Comparison of ENCODE assay signal across 11 cellular contexts in genomic region chr14:56216631-56217379, GRCh38.
DNase-seq lines count a peak whose midpoint lies in the region; ATAC-seq, FAIRE-seq and TF ChIP-seq lines count a peak whose summit lies in the region.
"Had no signal": no experiment of that assay in that cellular context is flagged by ENCODE, and none has a peak within 500 bp of the region (broad histone marks: within the 10 kb centered on the region; RNA-seq: fewer than 3 reads in every experiment).

No MANE protein-coding gene starts in this region.

- FAIRE-seq in urothelium cell line (lab: Jason Lieb, UNC): peak; percentile 13
- FAIRE-seq: H54 had no signal

- DNase-seq in Right ventricle myocardium superior (peak; percentile 84), right atrium auricular region (ENCODE audit: low spot score) (no peak), RPMI7951 (ENCODE audit: low read depth) (peak; percentile 22), heart right ventricle (peak; percentile 60 to 62), urothelium cell line (ENCODE audit: low spot score) (peak; percentile 30), GM13977 (ENCODE audit: low spot score) (no peak), GM20000 (ENCODE audit: low spot score) (no peak)
- DNase-seq: naive B cell had no signal

- ATAC-seq in Right ventricle myocardium superior (ENCODE audit: poor library complexity): peak; percentile 70
- ATAC-seq in heart right ventricle: peak in 4 of 8 donors; percentile 20 to 63 (median 35)
- ATAC-seq in GM21786 (IDR thresholded peaks at IDR 0.05; ENCODE audit: unreplicated experiment): no peak
- ATAC-seq: SK-N-SH treated with all-trans-retinoic acid at 6 μM for 48 hours had no signal

- no peaks in the 10 kb centered on the region for H3K36me3 ChIP-seq in right atrium auricular region
- no peaks in the 10 kb centered on the region for H3K36me3 ChIP-seq in heart right ventricle

- peaks cover 0 to 44% of the 10 kb centered on the region in 2 donors for H3K4me1 ChIP-seq in right atrium auricular region
- peaks cover 11 to 69% (median 52%) of the 10 kb centered on the region in 9 donors for H3K4me1 ChIP-seq in heart right ventricle

- H3K27me3 ChIP-seq in right atrium auricular region: no peaks in the 10 kb centered on the region
- no peaks in the 10 kb centered on the region for H3K27me3 ChIP-seq in heart right ventricle

- in situ Hi-C loops in GM13977 (cut with MboI; ENCODE audit: low pct_unique_long_range_greater_than_20kb, low sequenced_read_pairs, unreplicated experiment): no loop called here

- H3K27ac ChIP-seq in right atrium auricular region (no peak overlapping the region), heart right ventricle (peak overlapping the region in 2 of 10 donors; percentile 11 to 16)

- WGBS in heart right ventricle, 2 donors: 26 to 46% methylated on average over 5 of the region's 5 CpGs

- H3K4me3 ChIP-seq in right atrium auricular region (no peak overlapping the region), heart right ventricle (no peak overlapping the region)

- TF ChIP-seq CTCF in right atrium auricular region (IDR thresholded peaks at IDR 0.05): no peak
- no peak for TF ChIP-seq CTCF in heart right ventricle (IDR thresholded peaks at IDR 0.05)
- no peak for TF ChIP-seq CTCF in GM13977 (IDR thresholded peaks at IDR 0.05; ENCODE audit: extremely low read depth, insufficient read depth, missing control alignments)
- no peak for TF ChIP-seq CTCF in GM20000 (IDR thresholded peaks at IDR 0.05; ENCODE audit: extremely low read depth, missing control alignments)

- H3K9me3 ChIP-seq in right atrium auricular region (no peaks in the 10 kb centered on the region), heart right ventricle (no peaks in the 10 kb centered on the region)

- intact Hi-C loops in Right ventricle myocardium superior (cut with DNase I) (no loop called here), heart right ventricle (cut with DNase I) (loop anchor here in 2 of 10 donors (10.0 kb wide), 2 partner anchors 72 to 208 kb away; no protein-coding TSS in a partner anchor)

Comparison
In these comparisons a context has a peak if more than half of its experiments do, and no peak if none do; other contexts are left out.
1. DNase-seq: peak in Right ventricle myocardium superior (single experiment), RPMI7951 (single experiment), heart right ventricle (2 of 2) and urothelium cell line (single experiment); none in right atrium auricular region (single experiment), GM13977 (single experiment) and GM20000 (single experiment).